Comparison of ENCODE assay signal across 1 cellular context in genomic region chr5:91245074-91245452, GRCh38.
TF ChIP-seq lines count a peak whose summit lies in the region.

No MANE protein-coding gene starts in this region.

TF ChIP-seq in GM23338, 12 proteins besides CTCF, POLR2A, EP300 and RAD21 (continued from another document):
- TF ChIP-seq ZNF462 (CRISPR knock-in tag; IDR thresholded peaks at IDR 0.05), result no peak
- TF ChIP-seq REST (IDR thresholded peaks at IDR 0.05; ENCODE audit: unreplicated experiment), result no peak
- TF ChIP-seq CREB1 (CRISPR knock-in tag; IDR thresholded peaks at IDR 0.05; ENCODE audit: low read depth), result no peak
- no peak for TF ChIP-seq JUNB (IDR thresholded peaks at IDR 0.05; ENCODE audit: unreplicated experiment)
- no peak for TF ChIP-seq EZH2phosphoT487 (IDR thresholded peaks at IDR 0.05; ENCODE audit: unreplicated experiment)
- TF ChIP-seq EZH2 (IDR thresholded peaks at IDR 0.05; ENCODE audit: low read depth, unreplicated experiment), result no peak
TF ChIP-seq in GM23338: peak in this region for 0.
